ENCODE assay signal across 8 cellular contexts in the genomic region with DNA sequence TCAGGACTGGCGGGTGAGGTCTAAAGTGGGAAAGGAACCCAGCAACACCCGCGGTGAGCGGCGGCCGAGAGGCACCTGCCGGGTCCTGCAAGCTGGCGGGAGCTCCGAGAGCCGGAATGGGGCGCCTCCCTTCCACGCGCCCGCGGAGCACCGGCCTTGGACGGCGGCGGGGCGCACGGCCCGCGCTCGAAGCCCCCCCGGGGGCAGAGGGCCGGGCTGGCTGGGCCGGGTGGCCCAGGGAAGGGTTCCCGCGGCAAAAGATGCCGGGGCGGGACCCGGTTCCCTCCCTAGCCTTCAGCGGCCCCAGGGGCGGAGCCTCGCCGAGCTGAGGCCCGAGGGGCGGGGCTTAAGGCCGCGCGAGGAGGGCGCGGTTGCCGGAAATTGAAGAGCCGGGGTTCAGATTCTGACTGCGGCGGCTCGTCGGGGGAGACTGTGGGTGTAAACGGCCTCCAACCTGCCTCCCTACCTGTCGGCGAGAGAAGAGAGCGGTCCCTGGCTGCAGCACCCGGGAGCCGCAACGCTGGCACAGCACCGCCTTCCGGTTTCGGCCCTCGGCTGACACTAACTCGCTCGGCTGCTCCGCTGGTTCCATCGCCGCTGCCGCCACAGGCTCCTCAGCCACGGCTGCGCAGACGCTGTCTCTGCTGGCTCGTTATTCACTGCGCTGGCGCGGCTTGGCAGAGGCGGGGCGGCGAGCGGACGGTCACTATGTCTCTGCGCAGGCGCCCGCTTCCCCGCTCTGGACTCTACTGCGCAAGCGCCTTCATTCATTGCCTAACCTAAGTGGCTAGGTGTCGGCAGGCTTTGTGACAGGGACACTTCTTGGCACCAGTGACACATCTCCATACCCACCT. TPM values are rescaled to one million over a fixed set of nuclear protein-coding genes. Genes with fewer than 3 reads are reported as not detected.
DNase-seq lines count a peak whose midpoint lies in the region; TF ChIP-seq lines count a peak whose summit lies in the region.

A gene (minus strand): TSS at position 643 of the 854 bp plus-strand sequence. CDS start 51 bp downstream, at position 592.

- H3K9ac ChIP-seq in SK-N-MC (ENCODE audit: insufficient read length), result peak within 1 kb of the TSS; percentile 83

- CTCF ChIA-PET in activated naive CD4-positive, alpha-beta T cell treated with anti-CD3 and anti-CD28 coated beads, Interleukin-2, amount 10 ng/mL, durations not matched to agents 7 days and 5 days (lab: Charles Lee), result interaction anchor here (1.1 kb wide), 1 partner anchor 84 kb away, joined by 3 read pairs; no protein-coding TSS in a partner anchor

- H3K36me3 ChIP-seq in SK-N-MC (ENCODE audit: insufficient read depth, low read length), result peaks cover 22% of the 10 kb centered on the region; the same call in 1 of the 2 replicates
- no peaks in the 10 kb centered on the region for H3K36me3 ChIP-seq in testis (ENCODE audit: low read depth, missing control alignments)

- H3K36me3 Mint-ChIP-seq in HFFc6 (ENCODE audit: low read depth), result peaks cover 3% of the 10 kb centered on the region
- H3K36me3 Mint-ChIP-seq in activated naive CD4-positive, alpha-beta T cell treated with anti-CD3 and anti-CD28 coated beads, Interleukin-2, amount 10 ng/mL, durations not matched to agents 7 days and 5 days, result peaks cover 21% of the 10 kb centered on the region

- peak; percentile 84 for TF ChIP-seq POLR2A in NB4 (IDR thresholded peaks at IDR 0.05; ENCODE audit: extremely low read depth, insufficient read length)
- TF ChIP-seq POLR2A in testis (IDR thresholded peaks at IDR 0.05), result peak; percentile 32

- H3K27ac ChIP-seq in SK-N-MC, result peak within 1 kb of the TSS; percentile 73; the same call in 1 of the 2 replicates
- H3K27ac ChIP-seq in testis, result peak within 1 kb of the TSS; percentile 88 to 97

- H3K27me3 Mint-ChIP-seq in HFFc6 (ENCODE audit: insufficient read depth), result peaks cover 3% of the 10 kb centered on the region; the same call in 1 of the 2 replicates
- H3K27me3 Mint-ChIP-seq in activated naive CD4-positive, alpha-beta T cell treated with anti-CD3 and anti-CD28 coated beads, Interleukin-2, amount 10 ng/mL, durations not matched to agents 7 days and 5 days, result no peaks in the 10 kb centered on the region

- peaks cover 15% of the 10 kb centered on the region for H3K4me1 Mint-ChIP-seq in HFFc6 (ENCODE audit: low read depth)
- peaks cover 31% of the 10 kb centered on the region for H3K4me1 Mint-ChIP-seq in activated naive CD4-positive, alpha-beta T cell treated with anti-CD3 and anti-CD28 coated beads, Interleukin-2, amount 10 ng/mL, durations not matched to agents 7 days and 5 days

- DNase-seq in GM04504 (ENCODE audit: low read depth) (peak; percentile 84), HFFc6 (peak; percentile 93), NB4 (ENCODE audit: low read depth) (peak; percentile 95), SK-N-MC (ENCODE audit: low read depth, low spot score) (peak; percentile 45), germinal center (ENCODE audit: low spot score) (peak; percentile 98), occipital lobe (lab: John Stamatoyannopoulos, UW) (peak; percentile 91), testis (peak; percentile 97)
- peak; percentile 98 for DNase-seq in activated naive CD4-positive, alpha-beta T cell treated with anti-CD3 and anti-CD28 coated beads, Interleukin-2, amount 10 ng/mL, durations not matched to agents 7 days and 5 days

- 0 to 1% methylated on average over 2 to 58 of the region's 85 CpGs for WGBS in testis, 2 donors

- H3K9me3 Mint-ChIP-seq in HFFc6, result no peaks in the 10 kb centered on the region
- no peaks in the 10 kb centered on the region for H3K9me3 Mint-ChIP-seq in activated naive CD4-positive, alpha-beta T cell treated with anti-CD3 and anti-CD28 coated beads, Interleukin-2, amount 10 ng/mL, durations not matched to agents 7 days and 5 days

- intact Hi-C loops in testis (cut with DNase I; ENCODE audit: low total_unique reads), result no loop called here

- H3K4me1 ChIP-seq in testis, result peaks cover 8% of the 10 kb centered on the region

- H3K9me3 ChIP-seq in SK-N-MC (ENCODE audit: low read depth, low read length) (no peaks in the 10 kb centered on the region), testis (no peaks in the 10 kb centered on the region)

- no peaks in the 10 kb centered on the region for H3K27me3 ChIP-seq in testis

- H3K4me3 ChIP-seq in NB4 (ENCODE audit: low read depth, low read length), result peak within 1 kb of the TSS; percentile 92
- peak within 1 kb of the TSS; percentile 94 for H3K4me3 ChIP-seq in SK-N-MC
- H3K4me3 ChIP-seq in testis, result peak within 1 kb of the TSS; percentile 86 to 92

- peak within 1 kb of the TSS; percentile 94 for H3K27ac Mint-ChIP-seq in HFFc6
- H3K27ac Mint-ChIP-seq in activated naive CD4-positive, alpha-beta T cell treated with anti-CD3 and anti-CD28 coated beads, Interleukin-2, amount 10 ng/mL, durations not matched to agents 7 days and 5 days, result peak within 1 kb of the TSS; percentile 97

- TF ChIP-seq CTCF in HFFc6 (IDR thresholded peaks at IDR 0.05), result peak; percentile 43; the same call in 1 of the 2 replicates
- no peak for TF ChIP-seq CTCF in NB4 (IDR thresholded peaks at IDR 0.05; ENCODE audit: low read depth, low read length)
- TF ChIP-seq CTCF in testis (IDR thresholded peaks at IDR 0.05), result peak in 1 of 3 experiments; percentile 23

- H3K4me3 Mint-ChIP-seq in HFFc6, result peak within 1 kb of the TSS; percentile 94
- peak within 1 kb of the TSS; percentile 90 for H3K4me3 Mint-ChIP-seq in activated naive CD4-positive, alpha-beta T cell treated with anti-CD3 and anti-CD28 coated beads, Interleukin-2, amount 10 ng/mL, durations not matched to agents 7 days and 5 days

RNA-seq across cellular contexts. Expression of the gene that starts here (rescaled TPM):
- 10 to 100 TPM in 4 of 6 experiments, 1 to 10 TPM in 2; 9.0 to 11.7 (median 10.9) TPM for total RNA-seq in HFFc6 (2021; fragmentation: NEBNext Ultra II Directional; extraction: Animal tissue kit (Norgen Biotek cat#: 25700))
- total RNA-seq in occipital lobe (15.3 TPM), testis (10 to 100 TPM; 19.1 to 19.5 TPM)
- 35.2 TPM for polyA plus RNA-seq in testis (ENCODE audit: insufficient read depth, low read depth, low replicate concordance)

Comparison
In these comparisons a context has a peak if more than half of its experiments do, and no peak if none do; other contexts are left out.
1. Peak in every context shown above with its lines: DNase-seq, H3K4me3 ChIP-seq and H3K27ac ChIP-seq.
2. DNase-seq: peak in every context shown above with its lines; median percentile 98 in activated naive CD4-positive, alpha-beta T cell treated with anti-CD3 and anti-CD28 coated beads, Interleukin-2, amount 10 ng/mL, durations not matched to agents 7 days and 5 days; 98 in germinal center; 97 in testis; 95 in NB4; 93 in HFFc6; 91 in occipital lobe; 84 in GM04504; 45 in SK-N-MC.